ENCODE assay signal across 2 cellular contexts in the genomic region with DNA sequence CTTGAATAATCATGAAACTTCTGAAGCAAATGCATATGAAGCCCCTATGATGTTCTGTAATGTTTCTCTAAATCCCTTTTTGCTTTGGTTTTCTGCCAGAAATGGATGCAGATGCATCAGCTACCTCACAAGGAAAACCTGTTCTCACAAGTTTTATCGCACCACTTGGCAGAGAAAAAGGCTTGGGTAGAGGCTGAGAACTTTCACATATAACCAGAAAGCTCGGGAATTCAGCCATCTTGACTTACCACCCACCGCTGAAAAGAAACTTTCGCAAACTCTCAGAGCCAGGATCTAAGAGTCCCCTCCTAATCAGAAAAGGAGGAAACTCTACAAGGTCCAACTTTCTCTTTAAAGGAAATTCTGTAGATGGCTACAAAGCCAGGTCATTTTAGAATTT.
TF ChIP-seq lines count a peak whose summit lies in the region.

No MANE protein-coding gene starts in this region.

TF ChIP-seq in GM23338, 12 proteins besides CTCF, POLR2A, EP300 and RAD21 (continues in another document):
- TF ChIP-seq POLR2AphosphoS5 (IDR thresholded peaks at IDR 0.05; ENCODE audit: low read depth) (no peak), EZH2 (IDR thresholded peaks at IDR 0.05; ENCODE audit: low read depth, unreplicated experiment) (no peak), ZNF114 (CRISPR knock-in tag; IDR thresholded peaks at IDR 0.05) (no peak), STAT1 (IDR thresholded peaks at IDR 0.05; ENCODE audit: unreplicated experiment) (no peak), ZNF331 (CRISPR knock-in tag; IDR thresholded peaks at IDR 0.05; ENCODE audit: low read depth) (no peak), CREB1 (CRISPR knock-in tag; IDR thresholded peaks at IDR 0.05; ENCODE audit: low read depth) (no peak), NANOG (IDR thresholded peaks at IDR 0.05; ENCODE audit: borderline replicate concordance) (no peak), JUNB (IDR thresholded peaks at IDR 0.05; ENCODE audit: unreplicated experiment) (no peak)
- TF ChIP-seq, protein P1, sequence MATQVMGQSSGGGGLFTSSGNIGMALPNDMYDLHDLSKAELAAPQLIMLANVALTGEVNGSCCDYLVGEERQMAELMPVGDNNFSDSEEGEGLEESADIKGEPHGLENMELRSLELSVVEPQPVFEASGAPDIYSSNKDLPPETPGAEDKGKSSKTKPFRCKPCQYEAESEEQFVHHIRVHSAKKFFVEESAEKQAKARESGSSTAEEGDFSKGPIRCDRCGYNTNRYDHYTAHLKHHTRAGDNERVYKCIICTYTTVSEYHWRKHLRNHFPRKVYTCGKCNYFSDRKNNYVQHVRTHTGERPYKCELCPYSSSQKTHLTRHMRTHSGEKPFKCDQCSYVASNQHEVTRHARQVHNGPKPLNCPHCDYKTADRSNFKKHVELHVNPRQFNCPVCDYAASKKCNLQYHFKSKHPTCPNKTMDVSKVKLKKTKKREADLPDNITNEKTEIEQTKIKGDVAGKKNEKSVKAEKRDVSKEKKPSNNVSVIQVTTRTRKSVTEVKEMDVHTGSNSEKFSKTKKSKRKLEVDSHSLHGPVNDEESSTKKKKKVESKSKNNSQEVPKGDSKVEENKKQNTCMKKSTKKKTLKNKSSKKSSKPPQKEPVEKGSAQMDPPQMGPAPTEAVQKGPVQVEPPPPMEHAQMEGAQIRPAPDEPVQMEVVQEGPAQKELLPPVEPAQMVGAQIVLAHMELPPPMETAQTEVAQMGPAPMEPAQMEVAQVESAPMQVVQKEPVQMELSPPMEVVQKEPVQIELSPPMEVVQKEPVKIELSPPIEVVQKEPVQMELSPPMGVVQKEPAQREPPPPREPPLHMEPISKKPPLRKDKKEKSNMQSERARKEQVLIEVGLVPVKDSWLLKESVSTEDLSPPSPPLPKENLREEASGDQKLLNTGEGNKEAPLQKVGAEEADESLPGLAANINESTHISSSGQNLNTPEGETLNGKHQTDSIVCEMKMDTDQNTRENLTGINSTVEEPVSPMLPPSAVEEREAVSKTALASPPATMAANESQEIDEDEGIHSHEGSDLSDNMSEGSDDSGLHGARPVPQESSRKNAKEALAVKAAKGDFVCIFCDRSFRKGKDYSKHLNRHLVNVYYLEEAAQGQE (IDR thresholded peaks at IDR 0.05; ENCODE audit: unreplicated experiment): no peak
- TF ChIP-seq, protein P2, sequence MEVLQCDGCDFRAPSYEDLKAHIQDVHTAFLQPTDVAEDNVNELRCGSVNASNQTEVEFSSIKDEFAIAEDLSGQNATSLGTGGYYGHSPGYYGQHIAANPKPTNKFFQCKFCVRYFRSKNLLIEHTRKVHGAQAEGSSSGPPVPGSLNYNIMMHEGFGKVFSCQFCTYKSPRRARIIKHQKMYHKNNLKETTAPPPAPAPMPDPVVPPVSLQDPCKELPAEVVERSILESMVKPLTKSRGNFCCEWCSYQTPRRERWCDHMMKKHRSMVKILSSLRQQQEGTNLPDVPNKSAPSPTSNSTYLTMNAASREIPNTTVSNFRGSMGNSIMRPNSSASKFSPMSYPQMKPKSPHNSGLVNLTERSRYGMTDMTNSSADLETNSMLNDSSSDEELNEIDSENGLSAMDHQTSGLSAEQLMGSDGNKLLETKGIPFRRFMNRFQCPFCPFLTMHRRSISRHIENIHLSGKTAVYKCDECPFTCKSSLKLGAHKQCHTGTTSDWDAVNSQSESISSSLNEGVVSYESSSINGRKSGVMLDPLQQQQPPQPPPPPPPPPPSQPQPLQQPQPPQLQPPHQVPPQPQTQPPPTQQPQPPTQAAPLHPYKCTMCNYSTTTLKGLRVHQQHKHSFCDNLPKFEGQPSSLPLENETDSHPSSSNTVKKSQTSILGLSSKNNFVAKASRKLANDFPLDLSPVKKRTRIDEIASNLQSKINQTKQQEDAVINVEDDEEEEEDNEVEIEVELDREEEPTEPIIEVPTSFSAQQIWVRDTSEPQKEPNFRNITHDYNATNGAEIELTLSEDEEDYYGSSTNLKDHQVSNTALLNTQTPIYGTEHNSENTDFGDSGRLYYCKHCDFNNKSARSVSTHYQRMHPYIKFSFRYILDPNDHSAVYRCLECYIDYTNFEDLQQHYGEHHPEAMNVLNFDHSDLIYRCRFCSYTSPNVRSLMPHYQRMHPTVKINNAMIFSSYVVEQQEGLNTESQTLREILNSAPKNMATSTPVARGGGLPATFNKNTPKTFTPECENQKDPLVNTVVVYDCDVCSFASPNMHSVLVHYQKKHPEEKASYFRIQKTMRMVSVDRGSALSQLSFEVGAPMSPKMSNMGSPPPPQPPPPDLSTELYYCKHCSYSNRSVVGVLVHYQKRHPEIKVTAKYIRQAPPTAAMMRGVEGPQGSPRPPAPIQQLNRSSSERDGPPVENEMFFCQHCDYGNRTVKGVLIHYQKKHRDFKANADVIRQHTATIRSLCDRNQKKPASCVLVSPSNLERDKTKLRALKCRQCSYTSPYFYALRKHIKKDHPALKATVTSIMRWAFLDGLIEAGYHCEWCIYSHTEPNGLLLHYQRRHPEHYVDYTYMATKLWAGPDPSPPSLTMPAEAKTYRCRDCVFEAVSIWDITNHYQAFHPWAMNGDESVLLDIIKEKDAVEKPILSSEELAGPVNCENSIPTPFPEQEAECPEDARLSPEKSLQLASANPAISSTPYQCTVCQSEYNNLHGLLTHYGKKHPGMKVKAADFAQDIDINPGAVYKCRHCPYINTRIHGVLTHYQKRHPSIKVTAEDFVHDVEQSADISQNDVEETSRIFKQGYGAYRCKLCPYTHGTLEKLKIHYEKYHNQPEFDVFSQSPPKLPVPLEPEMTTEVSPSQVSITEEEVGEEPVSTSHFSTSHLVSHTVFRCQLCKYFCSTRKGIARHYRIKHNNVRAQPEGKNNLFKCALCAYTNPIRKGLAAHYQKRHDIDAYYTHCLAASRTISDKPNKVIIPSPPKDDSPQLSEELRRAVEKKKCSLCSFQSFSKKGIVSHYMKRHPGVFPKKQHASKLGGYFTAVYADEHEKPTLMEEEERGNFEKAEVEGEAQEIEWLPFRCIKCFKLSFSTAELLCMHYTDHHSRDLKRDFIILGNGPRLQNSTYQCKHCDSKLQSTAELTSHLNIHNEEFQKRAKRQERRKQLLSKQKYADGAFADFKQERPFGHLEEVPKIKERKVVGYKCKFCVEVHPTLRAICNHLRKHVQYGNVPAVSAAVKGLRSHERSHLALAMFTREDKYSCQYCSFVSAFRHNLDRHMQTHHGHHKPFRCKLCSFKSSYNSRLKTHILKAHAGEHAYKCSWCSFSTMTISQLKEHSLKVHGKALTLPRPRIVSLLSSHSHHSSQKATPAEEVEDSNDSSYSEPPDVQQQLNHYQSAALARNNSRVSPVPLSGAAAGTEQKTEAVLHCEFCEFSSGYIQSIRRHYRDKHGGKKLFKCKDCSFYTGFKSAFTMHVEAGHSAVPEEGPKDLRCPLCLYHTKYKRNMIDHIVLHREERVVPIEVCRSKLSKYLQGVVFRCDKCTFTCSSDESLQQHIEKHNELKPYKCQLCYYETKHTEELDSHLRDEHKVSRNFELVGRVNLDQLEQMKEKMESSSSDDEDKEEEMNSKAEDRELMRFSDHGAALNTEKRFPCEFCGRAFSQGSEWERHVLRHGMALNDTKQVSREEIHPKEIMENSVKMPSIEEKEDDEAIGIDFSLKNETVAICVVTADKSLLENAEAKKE (CRISPR knock-in tag; IDR thresholded peaks at IDR 0.05): no peak

TF ChIP-seq in K562, 482 proteins besides CTCF, POLR2A, EP300 and RAD21:
- TF ChIP-seq TBL1XR1 (IDR thresholded peaks at IDR 0.05; ENCODE audit: low read length in 2 of 2): no peak
- TF ChIP-seq ZNF717 (CRISPR knock-in tag; IDR thresholded peaks at IDR 0.05): no peak
- TF ChIP-seq, protein P3, sequence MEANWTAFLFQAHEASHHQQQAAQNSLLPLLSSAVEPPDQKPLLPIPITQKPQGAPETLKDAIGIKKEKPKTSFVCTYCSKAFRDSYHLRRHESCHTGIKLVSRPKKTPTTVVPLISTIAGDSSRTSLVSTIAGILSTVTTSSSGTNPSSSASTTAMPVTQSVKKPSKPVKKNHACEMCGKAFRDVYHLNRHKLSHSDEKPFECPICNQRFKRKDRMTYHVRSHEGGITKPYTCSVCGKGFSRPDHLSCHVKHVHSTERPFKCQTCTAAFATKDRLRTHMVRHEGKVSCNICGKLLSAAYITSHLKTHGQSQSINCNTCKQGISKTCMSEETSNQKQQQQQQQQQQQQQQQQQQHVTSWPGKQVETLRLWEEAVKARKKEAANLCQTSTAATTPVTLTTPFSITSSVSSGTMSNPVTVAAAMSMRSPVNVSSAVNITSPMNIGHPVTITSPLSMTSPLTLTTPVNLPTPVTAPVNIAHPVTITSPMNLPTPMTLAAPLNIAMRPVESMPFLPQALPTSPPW (CRISPR knock-in tag; IDR thresholded peaks at IDR 0.05): no peak
- no peak for TF ChIP-seq BRCA1 (IDR thresholded peaks at IDR 0.05)
- no peak for TF ChIP-seq BRCA1 (CRISPR knock-in tag; IDR thresholded peaks at IDR 0.05)
- TF ChIP-seq ETS2 (tag; IDR thresholded peaks at IDR 0.05; ENCODE audit: borderline replicate concordance, poor library complexity, severe bottlenecking): no peak
- TF ChIP-seq CCNT2 (IDR thresholded peaks at IDR 0.05; ENCODE audit: borderline replicate concordance, extremely low read depth, insufficient read length, low read depth, low read length): no peak
- no peak for TF ChIP-seq PCBP2 (IDR thresholded peaks at IDR 0.05; ENCODE audit: low read depth, low read length, poor library complexity, severe bottlenecking)
- TF ChIP-seq ZNF707 (CRISPR knock-in tag; conservative IDR thresholded peaks at IDR 0.05): no peak
- TF ChIP-seq HIVEP1 (CRISPR knock-in tag; IDR thresholded peaks at IDR 0.05): no peak
- no peak for TF ChIP-seq U2AF1 (optimal IDR thresholded peaks at IDR 0.05; ENCODE audit: low read depth, low read length)
- TF ChIP-seq KLF13 (tag; IDR thresholded peaks at IDR 0.05; ENCODE audit: borderline replicate concordance, low read depth): no peak
- TF ChIP-seq ZNF217 (CRISPR knock-in tag; IDR thresholded peaks at IDR 0.05): no peak
- no peak for TF ChIP-seq YBX1 (IDR thresholded peaks at IDR 0.05)
- TF ChIP-seq ZFPM2 (CRISPR knock-in tag; IDR thresholded peaks at IDR 0.05): no peak
- TF ChIP-seq ZNF699 (CRISPR knock-in tag; IDR thresholded peaks at IDR 0.05; ENCODE audit: insufficient replicate concordance): no peak
- TF ChIP-seq TAF15 (IDR thresholded peaks at IDR 0.05; ENCODE audit: low read depth, low read length): no peak
- TF ChIP-seq, protein P4, sequence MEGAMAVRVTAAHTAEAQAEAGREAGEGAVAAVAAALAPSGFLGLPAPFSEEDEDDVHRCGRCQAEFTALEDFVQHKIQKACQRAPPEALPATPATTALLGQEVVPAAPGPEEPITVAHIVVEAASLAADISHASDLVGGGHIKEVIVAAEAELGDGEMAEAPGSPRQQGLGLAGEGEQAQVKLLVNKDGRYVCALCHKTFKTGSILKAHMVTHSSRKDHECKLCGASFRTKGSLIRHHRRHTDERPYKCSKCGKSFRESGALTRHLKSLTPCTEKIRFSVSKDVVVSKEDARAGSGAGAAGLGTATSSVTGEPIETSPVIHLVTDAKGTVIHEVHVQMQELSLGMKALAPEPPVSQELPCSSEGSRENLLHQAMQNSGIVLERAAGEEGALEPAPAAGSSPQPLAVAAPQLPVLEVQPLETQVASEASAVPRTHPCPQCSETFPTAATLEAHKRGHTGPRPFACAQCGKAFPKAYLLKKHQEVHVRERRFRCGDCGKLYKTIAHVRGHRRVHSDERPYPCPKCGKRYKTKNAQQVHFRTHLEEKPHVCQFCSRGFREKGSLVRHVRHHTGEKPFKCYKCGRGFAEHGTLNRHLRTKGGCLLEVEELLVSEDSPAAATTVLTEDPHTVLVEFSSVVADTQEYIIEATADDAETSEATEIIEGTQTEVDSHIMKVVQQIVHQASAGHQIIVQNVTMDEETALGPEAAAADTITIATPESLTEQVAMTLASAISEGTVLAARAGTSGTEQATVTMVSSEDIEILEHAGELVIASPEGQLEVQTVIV (CRISPR knock-in tag; IDR thresholded peaks at IDR 0.05; ENCODE audit: borderline replicate concordance): no peak
- no peak for TF ChIP-seq ESRRB (CRISPR knock-in tag; IDR thresholded peaks at IDR 0.05; ENCODE audit: borderline replicate concordance)
- no peak for TF ChIP-seq TARDBP (IDR thresholded peaks at IDR 0.05)
